In genomic region chr2:47891369-47892337, GRCh38 we compare ENCODE assay signal across 14 cellular contexts. TPM values are rescaled to one million over a fixed set of nuclear protein-coding genes. Genes with fewer than 3 reads are reported as not detected.
A peak's percentile ranks its signal among the peaks of the same experiment; 100 is the strongest.
DNase-seq lines count a peak whose midpoint lies in the region; ATAC-seq and TF ChIP-seq lines count a peak whose summit lies in the region.
"Had no signal": no experiment of that assay in that cellular context is flagged by ENCODE, and none has a peak within 500 bp of the region (broad histone marks: within the 10 kb centered on the region; RNA-seq: fewer than 3 reads in every experiment).

No MANE protein-coding gene starts in this region.

- H3K4me2 ChIP-seq in smooth muscle cell = peak overlapping the region; percentile 26

- H3K79me2 ChIP-seq in smooth muscle cell (ENCODE audit: low read depth) = peaks cover 100% of the 10 kb centered on the region

- no peak overlapping the region for H3K4me3 ChIP-seq in right atrium auricular region
- H3K4me3 ChIP-seq in smooth muscle cell = no peak overlapping the region

- H3K36me3 ChIP-seq in right atrium auricular region = no peaks in the 10 kb centered on the region
- H3K36me3 ChIP-seq in smooth muscle cell (ENCODE audit: low read depth) = no peaks in the 10 kb centered on the region

- intact Hi-C loops in left ventricle myocardium superior (cut with micrococcal nuclease) = no loop called here

- TF ChIP-seq CTCF in right atrium auricular region (IDR thresholded peaks at IDR 0.05) (no peak), smooth muscle cell (IDR thresholded peaks at IDR 0.05; ENCODE audit: borderline replicate concordance, insufficient read depth, poor library complexity, severe bottlenecking) (no peak)

- H3K27me3 ChIP-seq in right atrium auricular region (no peaks in the 10 kb centered on the region), smooth muscle cell (ENCODE audit: low read depth) (no peaks in the 10 kb centered on the region)

- peak; percentile 31 for ATAC-seq in left ventricle myocardium superior
- ATAC-seq in SK-N-SH treated with all-trans-retinoic acid at 6 μM for 48 hours = no peak
- ATAC-seq in GM19455 (IDR thresholded peaks at IDR 0.05; ENCODE audit: unreplicated experiment) = no peak

- H3K4me1 ChIP-seq in right atrium auricular region (peaks cover 0 to 45% of the 10 kb centered on the region in 2 donors), smooth muscle cell (ENCODE audit: low read depth) (peaks cover 8% of the 10 kb centered on the region)

- H3K9me3 ChIP-seq in right atrium auricular region (no peaks in the 10 kb centered on the region), smooth muscle cell (replicated peaks; ENCODE audit: low read depth) (no peaks in the 10 kb centered on the region)

- no peak for DNase-seq in left ventricle myocardium superior
- no peak for DNase-seq in right atrium auricular region (ENCODE audit: low spot score)
- DNase-seq in epithelial cell of prostate (ENCODE audit: low read depth, low spot score) = no peak
- no peak for DNase-seq in smooth muscle cell (lab: John Stamatoyannopoulos, UW; ENCODE audit: unreplicated experiment)
- no peak for DNase-seq in effector CD4-positive, alpha-beta T cell
- DNase-seq in NOMO-1 (lab: John Stamatoyannopoulos, UW; ENCODE audit: unreplicated experiment in 2 of 2) = no peak
- DNase-seq: islet precursor cell; NCI-H146; NCI-H510A; RPMI8226; stimulated activated CD4-positive, alpha-beta T cell treated with anti-CD3 and anti-CD28 coated beads, Interleukin-1b, Interleukin-23, amount 100 ng/mL, for 48 hours; T1000 had no signal

- 81% methylated on average over 2 of the region's 2 CpGs for WGBS in smooth muscle cell (ENCODE audit: low lambda C conversion rate)

- no peak overlapping the region for H2AFZ ChIP-seq in smooth muscle cell (ENCODE audit: low read depth)

- H3K27ac ChIP-seq in right atrium auricular region = no peak overlapping the region
- peak overlapping the region; percentile 1 for H3K27ac ChIP-seq in epithelial cell of prostate
- H3K27ac ChIP-seq in smooth muscle cell (ENCODE audit: low read depth) = no peak overlapping the region

- H3K9ac ChIP-seq in smooth muscle cell (ENCODE audit: low read depth) = no peak overlapping the region

- peaks cover 100% of the 10 kb centered on the region for H4K20me1 ChIP-seq in smooth muscle cell (ENCODE audit: low read depth)

- no peaks in the 10 kb centered on the region for H3F3A ChIP-seq in smooth muscle cell (ENCODE audit: low read depth)

TF ChIP-seq in SK-N-SH treated with all-trans-retinoic acid at 6 μM for 48 hours, 23 proteins besides CTCF, POLR2A, EP300 and RAD21:
- no peak for TF ChIP-seq PATZ1 (CRISPR knock-in tag; IDR thresholded peaks at IDR 0.05; ENCODE audit: borderline replicate concordance)
- TF ChIP-seq SNAI2 (CRISPR knock-in tag; IDR thresholded peaks at IDR 0.05) = no peak
- TF ChIP-seq, protein P1, sequence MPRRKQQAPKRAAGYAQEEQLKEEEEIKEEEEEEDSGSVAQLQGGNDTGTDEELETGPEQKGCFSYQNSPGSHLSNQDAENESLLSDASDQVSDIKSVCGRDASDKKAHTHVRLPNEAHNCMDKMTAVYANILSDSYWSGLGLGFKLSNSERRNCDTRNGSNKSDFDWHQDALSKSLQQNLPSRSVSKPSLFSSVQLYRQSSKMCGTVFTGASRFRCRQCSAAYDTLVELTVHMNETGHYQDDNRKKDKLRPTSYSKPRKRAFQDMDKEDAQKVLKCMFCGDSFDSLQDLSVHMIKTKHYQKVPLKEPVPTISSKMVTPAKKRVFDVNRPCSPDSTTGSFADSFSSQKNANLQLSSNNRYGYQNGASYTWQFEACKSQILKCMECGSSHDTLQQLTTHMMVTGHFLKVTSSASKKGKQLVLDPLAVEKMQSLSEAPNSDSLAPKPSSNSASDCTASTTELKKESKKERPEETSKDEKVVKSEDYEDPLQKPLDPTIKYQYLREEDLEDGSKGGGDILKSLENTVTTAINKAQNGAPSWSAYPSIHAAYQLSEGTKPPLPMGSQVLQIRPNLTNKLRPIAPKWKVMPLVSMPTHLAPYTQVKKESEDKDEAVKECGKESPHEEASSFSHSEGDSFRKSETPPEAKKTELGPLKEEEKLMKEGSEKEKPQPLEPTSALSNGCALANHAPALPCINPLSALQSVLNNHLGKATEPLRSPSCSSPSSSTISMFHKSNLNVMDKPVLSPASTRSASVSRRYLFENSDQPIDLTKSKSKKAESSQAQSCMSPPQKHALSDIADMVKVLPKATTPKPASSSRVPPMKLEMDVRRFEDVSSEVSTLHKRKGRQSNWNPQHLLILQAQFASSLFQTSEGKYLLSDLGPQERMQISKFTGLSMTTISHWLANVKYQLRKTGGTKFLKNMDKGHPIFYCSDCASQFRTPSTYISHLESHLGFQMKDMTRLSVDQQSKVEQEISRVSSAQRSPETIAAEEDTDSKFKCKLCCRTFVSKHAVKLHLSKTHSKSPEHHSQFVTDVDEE (CRISPR knock-in tag; IDR thresholded peaks at IDR 0.05) = no peak
- TF ChIP-seq ZNF70 (CRISPR knock-in tag; IDR thresholded peaks at IDR 0.05) = no peak
- TF ChIP-seq, protein P2, sequence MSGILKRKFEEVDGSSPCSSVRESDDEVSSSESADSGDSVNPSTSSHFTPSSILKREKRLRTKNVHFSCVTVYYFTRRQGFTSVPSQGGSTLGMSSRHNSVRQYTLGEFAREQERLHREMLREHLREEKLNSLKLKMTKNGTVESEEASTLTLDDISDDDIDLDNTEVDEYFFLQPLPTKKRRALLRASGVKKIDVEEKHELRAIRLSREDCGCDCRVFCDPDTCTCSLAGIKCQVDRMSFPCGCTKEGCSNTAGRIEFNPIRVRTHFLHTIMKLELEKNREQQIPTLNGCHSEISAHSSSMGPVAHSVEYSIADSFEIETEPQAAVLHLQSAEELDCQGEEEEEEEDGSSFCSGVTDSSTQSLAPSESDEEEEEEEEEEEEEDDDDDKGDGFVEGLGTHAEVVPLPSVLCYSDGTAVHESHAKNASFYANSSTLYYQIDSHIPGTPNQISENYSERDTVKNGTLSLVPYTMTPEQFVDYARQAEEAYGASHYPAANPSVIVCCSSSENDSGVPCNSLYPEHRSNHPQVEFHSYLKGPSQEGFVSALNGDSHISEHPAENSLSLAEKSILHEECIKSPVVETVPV (CRISPR knock-in tag; IDR thresholded peaks at IDR 0.05) = no peak
- TF ChIP-seq CSDC2 (CRISPR knock-in tag; IDR thresholded peaks at IDR 0.05) = no peak
- no peak for TF ChIP-seq POU6F1 (CRISPR knock-in tag; IDR thresholded peaks at IDR 0.05; ENCODE audit: borderline replicate concordance, low read depth)
- 0 out of 2 replicates have a peak, but pooled peaks have one; percentile 22 for TF ChIP-seq ISL1 (CRISPR knock-in tag; IDR thresholded peaks at IDR 0.05)

RNA-seq across cellular contexts. Expression of gene FBXO11, which starts 14.6 kb away (rescaled TPM):
- total RNA-seq in left ventricle myocardium superior (36.6 TPM), right atrium auricular region (10 to 100 TPM; 28.6 to 31.7 TPM), smooth muscle cell (39.0 and 41.9 TPM in 2 replicates)
- polyA plus RNA-seq in smooth muscle cell = 21.0 and 23.1 TPM in 2 replicates
